ENCODE assay signal across 2 cellular contexts in genomic region chr1:39615086-39615662, GRCh38.
TF ChIP-seq lines count a peak whose summit lies in the region.

No MANE protein-coding gene starts in this region.

TF ChIP-seq in SK-N-SH treated with all-trans-retinoic acid at 6 μM for 48 hours, 23 proteins besides CTCF, POLR2A, EP300 and RAD21:
- TF ChIP-seq SNAI2 (CRISPR knock-in tag; IDR thresholded peaks at IDR 0.05) (no peak), CSRNP3 (CRISPR knock-in tag; IDR thresholded peaks at IDR 0.05) (no peak), ISL1 (CRISPR knock-in tag; IDR thresholded peaks at IDR 0.05) (no peak), TOX (CRISPR knock-in tag; IDR thresholded peaks at IDR 0.05; ENCODE audit: borderline replicate concordance) (no peak), BACH2 (CRISPR knock-in tag; IDR thresholded peaks at IDR 0.05; ENCODE audit: borderline replicate concordance) (peak; percentile 24; the same call in 1 of the 2 replicates), TSHZ2 (CRISPR knock-in tag; IDR thresholded peaks at IDR 0.05) (no peak)
- TF ChIP-seq, protein P1, sequence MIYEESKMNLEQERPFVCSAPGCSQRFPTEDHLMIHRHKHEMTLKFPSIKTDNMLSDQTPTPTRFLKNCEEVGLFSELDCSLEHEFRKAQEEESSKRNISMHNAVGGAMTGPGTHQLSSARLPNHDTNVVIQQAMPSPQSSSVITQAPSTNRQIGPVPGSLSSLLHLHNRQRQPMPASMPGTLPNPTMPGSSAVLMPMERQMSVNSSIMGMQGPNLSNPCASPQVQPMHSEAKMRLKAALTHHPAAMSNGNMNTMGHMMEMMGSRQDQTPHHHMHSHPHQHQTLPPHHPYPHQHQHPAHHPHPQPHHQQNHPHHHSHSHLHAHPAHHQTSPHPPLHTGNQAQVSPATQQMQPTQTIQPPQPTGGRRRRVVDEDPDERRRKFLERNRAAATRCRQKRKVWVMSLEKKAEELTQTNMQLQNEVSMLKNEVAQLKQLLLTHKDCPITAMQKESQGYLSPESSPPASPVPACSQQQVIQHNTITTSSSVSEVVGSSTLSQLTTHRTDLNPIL (CRISPR knock-in tag; IDR thresholded peaks at IDR 0.05; ENCODE audit: low read depth): no peak

TF ChIP-seq in SK-N-SH, 30 proteins besides CTCF, POLR2A, EP300 and RAD21:
- TF ChIP-seq RCOR1 (IDR thresholded peaks at IDR 0.05; ENCODE audit: low read length): no peak
- TF ChIP-seq FOXM1 (IDR thresholded peaks at IDR 0.05; ENCODE audit: low read depth): no peak
- TF ChIP-seq CHD2 (IDR thresholded peaks at IDR 0.05; ENCODE audit: low read length, partially characterized antibody): no peak
- TF ChIP-seq RFX5 (IDR thresholded peaks at IDR 0.05; ENCODE audit: low read length): no peak
- TF ChIP-seq NRF1 (IDR thresholded peaks at IDR 0.05; ENCODE audit: low read depth, low read length): no peak
- no peak for TF ChIP-seq FOSL2 (IDR thresholded peaks at IDR 0.05; ENCODE audit: borderline replicate concordance, low read depth)
- no peak for TF ChIP-seq GABPA (IDR thresholded peaks at IDR 0.05; ENCODE audit: low read depth)
- TF ChIP-seq, protein P2, sequence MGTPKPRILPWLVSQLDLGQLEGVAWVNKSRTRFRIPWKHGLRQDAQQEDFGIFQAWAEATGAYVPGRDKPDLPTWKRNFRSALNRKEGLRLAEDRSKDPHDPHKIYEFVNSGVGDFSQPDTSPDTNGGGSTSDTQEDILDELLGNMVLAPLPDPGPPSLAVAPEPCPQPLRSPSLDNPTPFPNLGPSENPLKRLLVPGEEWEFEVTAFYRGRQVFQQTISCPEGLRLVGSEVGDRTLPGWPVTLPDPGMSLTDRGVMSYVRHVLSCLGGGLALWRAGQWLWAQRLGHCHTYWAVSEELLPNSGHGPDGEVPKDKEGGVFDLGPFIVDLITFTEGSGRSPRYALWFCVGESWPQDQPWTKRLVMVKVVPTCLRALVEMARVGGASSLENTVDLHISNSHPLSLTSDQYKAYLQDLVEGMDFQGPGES (IDR thresholded peaks at IDR 0.05; ENCODE audit: low read depth, low read length): no peak
- TF ChIP-seq JUND (IDR thresholded peaks at IDR 0.05): no peak
- TF ChIP-seq NFIC (IDR thresholded peaks at IDR 0.05; ENCODE audit: borderline replicate concordance): no peak
- TF ChIP-seq, protein P3, sequence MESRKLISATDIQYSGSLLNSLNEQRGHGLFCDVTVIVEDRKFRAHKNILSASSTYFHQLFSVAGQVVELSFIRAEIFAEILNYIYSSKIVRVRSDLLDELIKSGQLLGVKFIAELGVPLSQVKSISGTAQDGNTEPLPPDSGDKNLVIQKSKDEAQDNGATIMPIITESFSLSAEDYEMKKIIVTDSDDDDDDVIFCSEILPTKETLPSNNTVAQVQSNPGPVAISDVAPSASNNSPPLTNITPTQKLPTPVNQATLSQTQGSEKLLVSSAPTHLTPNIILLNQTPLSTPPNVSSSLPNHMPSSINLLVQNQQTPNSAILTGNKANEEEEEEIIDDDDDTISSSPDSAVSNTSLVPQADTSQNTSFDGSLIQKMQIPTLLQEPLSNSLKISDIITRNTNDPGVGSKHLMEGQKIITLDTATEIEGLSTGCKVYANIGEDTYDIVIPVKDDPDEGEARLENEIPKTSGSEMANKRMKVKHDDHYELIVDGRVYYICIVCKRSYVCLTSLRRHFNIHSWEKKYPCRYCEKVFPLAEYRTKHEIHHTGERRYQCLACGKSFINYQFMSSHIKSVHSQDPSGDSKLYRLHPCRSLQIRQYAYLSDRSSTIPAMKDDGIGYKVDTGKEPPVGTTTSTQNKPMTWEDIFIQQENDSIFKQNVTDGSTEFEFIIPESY (IDR thresholded peaks at IDR 0.05; ENCODE audit: borderline replicate concordance, low read depth): no peak
- no peak for TF ChIP-seq TCF12 (IDR thresholded peaks at IDR 0.05)
- TF ChIP-seq, protein P4, sequence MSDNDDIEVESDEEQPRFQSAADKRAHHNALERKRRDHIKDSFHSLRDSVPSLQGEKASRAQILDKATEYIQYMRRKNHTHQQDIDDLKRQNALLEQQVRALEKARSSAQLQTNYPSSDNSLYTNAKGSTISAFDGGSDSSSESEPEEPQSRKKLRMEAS (IDR thresholded peaks at IDR 0.05; ENCODE audit: low read depth): no peak
- TF ChIP-seq MXI1 (IDR thresholded peaks at IDR 0.05; ENCODE audit: low read depth, low read length): no peak
